7 cellular contexts compared by ENCODE assay signal in the genomic region with DNA sequence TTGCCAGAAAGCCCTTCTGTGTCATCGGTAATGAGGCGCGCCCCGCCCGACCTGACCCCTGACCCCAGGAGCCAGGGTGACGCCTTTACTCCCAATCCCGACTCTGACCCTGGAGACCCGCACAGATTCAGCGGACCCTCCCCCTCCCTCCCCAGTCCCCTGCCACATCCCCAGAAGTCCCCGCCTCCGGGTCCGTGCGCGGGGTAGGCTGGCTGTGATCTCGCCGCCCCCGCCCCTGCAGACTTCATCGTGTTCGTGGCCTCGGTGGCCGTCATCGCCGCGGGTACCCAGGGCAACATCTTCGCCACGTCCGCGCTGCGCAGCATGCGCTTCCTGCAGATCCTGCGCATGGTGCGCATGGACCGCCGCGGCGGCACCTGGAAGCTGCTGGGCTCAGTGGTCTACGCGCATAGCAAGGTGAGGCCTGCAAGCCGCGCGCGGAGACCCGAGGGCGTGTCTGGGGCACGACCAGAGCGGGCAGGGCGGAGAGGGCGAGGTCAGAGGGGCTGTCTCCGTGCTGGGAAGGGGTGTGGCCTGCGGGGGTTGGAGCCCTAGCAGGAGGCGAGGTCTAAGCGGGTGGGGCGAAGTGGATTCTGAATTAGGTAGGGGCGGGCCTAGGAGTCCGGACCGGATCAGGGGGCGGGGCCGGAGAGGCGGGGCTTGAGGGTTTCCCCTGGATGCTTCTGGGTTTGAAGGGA. TPM values are rescaled to one million over a fixed set of nuclear protein-coding genes. Genes with fewer than 3 reads are reported as not detected.
DNase-seq lines count a peak whose midpoint lies in the region; ATAC-seq and TF ChIP-seq lines count a peak whose summit lies in the region.

No MANE protein-coding gene starts in this region.

- peaks cover 6% of the 10 kb centered on the region for H3F3A ChIP-seq in neural progenitor cell (ENCODE audit: low read depth)

- TF ChIP-seq POLR2A in testis (IDR thresholded peaks at IDR 0.05), result no peak

- H3K4me1 ChIP-seq in neural progenitor cell (peaks cover 9% of the 10 kb centered on the region), testis (peaks cover 5% of the 10 kb centered on the region)

- no peaks in the 10 kb centered on the region for H3K79me2 ChIP-seq in neural progenitor cell (ENCODE audit: low read depth)

- H3K4me3 Mint-ChIP-seq in neural progenitor cell, result peak overlapping the region; percentile 80

- TF ChIP-seq CTCF in epithelial cell of esophagus (IDR thresholded peaks at IDR 0.05; ENCODE audit: insufficient read depth, low read depth, low read length, missing control alignments) (no peak), neural progenitor cell (IDR thresholded peaks at IDR 0.05) (no peak), testis (IDR thresholded peaks at IDR 0.05) (no peak)

- DNase-seq in activated CD8-positive, alpha-beta memory T cell treated with anti-CD3 and anti-CD28 coated beads for 1 hour (ENCODE audit: extremely low read depth in 1 of 2, low read depth in 1 of 2), result peak; percentile 70 to 74
- peak; percentile 67 for DNase-seq in epithelial cell of esophagus (ENCODE audit: low read depth)
- DNase-seq in neural progenitor cell (ENCODE audit: low spot score), result peak; percentile 92
- peak; percentile 64 for DNase-seq in testis
- no peak for DNase-seq in amniotic stem cell (lab: John Stamatoyannopoulos, UW)

- ATAC-seq in GM19351 (IDR thresholded peaks at IDR 0.05; ENCODE audit: unreplicated experiment), result peak; percentile 88
- peak; percentile 75 for ATAC-seq in HG03460 (IDR thresholded peaks at IDR 0.05; ENCODE audit: unreplicated experiment)

- no peak overlapping the region for H3K27ac Mint-ChIP-seq in neural progenitor cell

- peak overlapping the region; percentile 84 for H3K4me2 ChIP-seq in neural progenitor cell

- peaks cover 63% of the 10 kb centered on the region for H3K27me3 ChIP-seq in neural progenitor cell
- H3K27me3 ChIP-seq in testis, result no peaks in the 10 kb centered on the region

- H4K20me1 ChIP-seq in neural progenitor cell (ENCODE audit: low read depth), result peaks cover 11% of the 10 kb centered on the region

- H3K9me3 Mint-ChIP-seq in neural progenitor cell, result no peaks in the 10 kb centered on the region

- peak overlapping the region; percentile 75 for H2AFZ ChIP-seq in neural progenitor cell (replicated peaks)

- no peak overlapping the region for H3K9ac ChIP-seq in neural progenitor cell

- peak overlapping the region; percentile 41 for H3K4me3 ChIP-seq in epithelial cell of esophagus (ENCODE audit: low read length)
- H3K4me3 ChIP-seq in neural progenitor cell, result peak overlapping the region; percentile 51
- peak overlapping the region; percentile 26 to 36 for H3K4me3 ChIP-seq in testis

- H3K27ac ChIP-seq in neural progenitor cell, result no peak overlapping the region
- no peak overlapping the region for H3K27ac ChIP-seq in testis

- intact Hi-C loops in testis (cut with DNase I; ENCODE audit: low total_unique reads), result no loop called here

- no peaks in the 10 kb centered on the region for H3K36me3 ChIP-seq in neural progenitor cell
- no peaks in the 10 kb centered on the region for H3K36me3 ChIP-seq in testis (ENCODE audit: low read depth, missing control alignments)

- no peaks in the 10 kb centered on the region for H3K9me3 ChIP-seq in neural progenitor cell (ENCODE audit: low read depth)
- no peaks in the 10 kb centered on the region for H3K9me3 ChIP-seq in testis

- H3K27me3 Mint-ChIP-seq in neural progenitor cell (ENCODE audit: insufficient read depth, low read depth), result peaks cover 7% of the 10 kb centered on the region

- no peaks in the 10 kb centered on the region for H3K36me3 Mint-ChIP-seq in neural progenitor cell

- WGBS in testis, 2 donors, result 8 to 11% methylated on average over 32 to 48 of the region's 59 CpGs

- H3K4me1 Mint-ChIP-seq in neural progenitor cell, result peaks cover 24% of the 10 kb centered on the region

RNA-seq across cellular contexts. Expression of gene KCNQ4, which starts 34.8 kb away (rescaled TPM):
- total RNA-seq in neural progenitor cell (ENCODE audit: low replicate concordance), result 0.87 TPM in 1 of 2 replicates, not detected in the other
- total RNA-seq in testis, result 1 to 10 TPM; 1.4 to 2.4 TPM
- polyA plus RNA-seq in testis (ENCODE audit: insufficient read depth, low read depth, low replicate concordance), result 2.3 TPM

RNA-seq across cellular contexts. Expression of gene CITED4, which starts 43.8 kb away (rescaled TPM):
- total RNA-seq in neural progenitor cell (ENCODE audit: low replicate concordance), result 0.77 and 12.8 TPM in 2 replicates
- 100 to 1,000 TPM in 1 of 2 donors, 10 to 100 TPM in 1; 79.0 to 124 TPM for total RNA-seq in testis
- 20.1 TPM for polyA plus RNA-seq in testis (ENCODE audit: insufficient read depth, low read depth, low replicate concordance)
